ENCODE assay signal across 8 cellular contexts in the genomic region with DNA sequence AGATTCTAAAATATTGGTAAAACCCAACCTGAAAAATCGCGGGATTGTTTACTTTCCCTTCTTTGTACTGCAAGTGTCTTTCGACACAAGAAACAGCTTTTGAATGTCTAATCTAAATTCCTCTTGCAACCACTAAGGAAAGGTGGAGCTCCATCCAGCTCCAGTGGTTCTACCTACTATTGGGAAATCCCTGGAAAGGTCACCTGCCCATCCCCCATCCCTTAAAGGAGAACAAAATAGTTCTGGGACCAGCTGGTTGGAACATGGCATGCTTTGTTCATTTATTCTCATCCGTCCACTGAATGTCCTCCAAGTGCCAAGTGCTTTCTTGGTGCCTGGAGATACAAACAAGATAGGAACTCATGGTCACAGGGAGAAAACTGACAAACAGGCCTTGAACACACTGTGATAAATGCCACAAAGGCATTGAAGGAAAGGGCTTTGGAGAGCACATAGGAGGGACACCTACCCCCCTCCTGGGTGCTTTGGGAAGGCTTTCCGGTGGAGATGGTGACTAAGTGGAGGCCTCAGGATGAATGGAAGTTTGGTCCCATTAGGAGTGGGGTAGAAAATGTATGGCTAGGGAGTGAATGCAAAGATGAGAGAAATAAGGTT. TPM values are rescaled to one million over a fixed set of nuclear protein-coding genes. Genes with fewer than 3 reads are reported as not detected.
DNase-seq lines count a peak whose midpoint lies in the region; TF ChIP-seq lines count a peak whose summit lies in the region.

No MANE protein-coding gene starts in this region.

- DNase-seq in HCEC 1CT (peak; percentile 72), SK-N-MC (ENCODE audit: low read depth, low spot score) (no peak), foreskin fibroblast (peak; percentile 47 to 66), retinal pigment epithelial cell (ENCODE audit: low read depth) (no peak), posterior cingulate gyrus (no peak), GOT3 (lab: John Stamatoyannopoulos, UW) (no peak), MG63 (no peak), NCI-H128 (lab: John Stamatoyannopoulos, UW; ENCODE audit: unreplicated experiment) (no peak)

- H3K4me3 ChIP-seq in SK-N-MC (peak overlapping the region; percentile 94), foreskin fibroblast (ENCODE audit: low read depth in 1 of 2, low read length in 2 of 2) (peak overlapping the region; percentile 68 to 89), retinal pigment epithelial cell (ENCODE audit: low read length) (peak overlapping the region; percentile 99), MG63 (no peak overlapping the region; the same call in 1 of the 2 replicates)

- H3K9me3 ChIP-seq in SK-N-MC (ENCODE audit: low read depth, low read length) = no peaks in the 10 kb centered on the region
- no peaks in the 10 kb centered on the region for H3K9me3 ChIP-seq in MG63

- H3K36me3 ChIP-seq in SK-N-MC (ENCODE audit: insufficient read depth, low read length) = peaks cover 25% of the 10 kb centered on the region
- H3K36me3 ChIP-seq in MG63 = peaks cover 24% of the 10 kb centered on the region

- H3K27ac ChIP-seq in SK-N-MC = peak overlapping the region; percentile 99

- intact Hi-C loops in posterior cingulate gyrus (cut with DNase I) = loop anchor here (10.0 kb wide), 1 partner anchor 508 kb away; no protein-coding TSS in a partner anchor

- TF ChIP-seq CTCF in foreskin fibroblast (IDR thresholded peaks at IDR 0.05; ENCODE audit: low read depth, low read length) (no peak), retinal pigment epithelial cell (conservative IDR thresholded peaks at IDR 0.05; ENCODE audit: low read depth, low read length) (no peak)

- H3K27me3 ChIP-seq in MG63 = no peaks in the 10 kb centered on the region

- H3K9ac ChIP-seq in SK-N-MC (ENCODE audit: insufficient read length) = peak overlapping the region; percentile 96

RNA-seq across cellular contexts. Expression of gene CITED2, which starts 2.3 kb away (rescaled TPM):
- 112 and 114 TPM in 2 replicates for total RNA-seq in MG63 (2014; rRNA removed; shearing (Covaris generic); ENCODE audit: low replicate concordance)

Comparison
In these comparisons a context has a peak if more than half of its experiments do, and no peak if none do; other contexts are left out.
1. DNase-seq: peak in HCEC 1CT (single experiment) and foreskin fibroblast (2 of 2); none in SK-N-MC (single experiment), retinal pigment epithelial cell (single experiment), posterior cingulate gyrus (0 of 10), GOT3 (single experiment), MG63 (single experiment) and NCI-H128 (single experiment).